1 cellular context compared by ENCODE assay signal in the genomic region with DNA sequence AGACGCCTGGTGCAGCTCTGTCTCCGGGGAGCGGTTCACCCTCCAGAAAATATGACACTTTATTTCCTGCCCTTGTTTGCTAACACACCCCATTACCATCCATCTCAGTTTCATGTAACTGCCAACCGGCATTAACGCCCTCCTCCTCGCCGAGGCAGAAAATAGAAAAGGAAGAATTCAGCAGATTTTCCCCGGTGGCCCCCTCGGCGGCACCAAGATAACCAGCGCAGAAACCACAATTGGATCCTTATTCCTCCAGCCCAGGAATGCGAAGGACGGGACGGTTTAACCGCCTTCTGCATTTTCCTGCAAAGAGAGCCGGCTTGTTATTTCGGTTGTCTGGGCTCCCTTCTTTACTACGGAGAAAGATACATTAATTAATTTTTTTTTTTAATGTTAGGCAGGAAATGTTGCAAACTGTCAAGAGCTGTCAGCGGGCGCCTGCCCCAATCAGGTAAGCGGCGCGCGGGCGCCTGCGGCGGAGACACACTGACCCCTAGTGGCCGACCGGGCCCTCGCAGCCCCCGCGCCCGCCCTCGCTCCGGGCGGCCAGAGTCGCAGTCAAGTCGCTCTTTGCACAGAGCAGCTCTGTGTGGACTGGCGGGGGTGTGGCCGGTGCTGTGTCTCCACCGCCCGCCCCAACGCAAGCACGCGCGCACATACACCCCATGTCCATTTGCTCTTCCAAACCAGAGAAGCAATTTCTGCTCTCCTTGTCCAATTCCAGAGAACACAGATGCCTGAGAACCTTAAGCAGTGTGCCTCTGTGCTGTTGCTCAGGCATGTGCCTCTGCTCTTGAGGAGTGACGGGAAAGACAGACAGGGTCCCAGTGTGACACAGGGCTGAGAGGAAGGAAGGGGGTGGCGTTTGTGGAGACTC.
TF ChIP-seq lines count a peak whose summit lies in the region.

No MANE protein-coding gene starts in this region.

TF ChIP-seq in HepG2, 621 proteins besides CTCF, POLR2A, EP300 and RAD21 (continued from another document and continues in another):
- TF ChIP-seq, protein P1, sequence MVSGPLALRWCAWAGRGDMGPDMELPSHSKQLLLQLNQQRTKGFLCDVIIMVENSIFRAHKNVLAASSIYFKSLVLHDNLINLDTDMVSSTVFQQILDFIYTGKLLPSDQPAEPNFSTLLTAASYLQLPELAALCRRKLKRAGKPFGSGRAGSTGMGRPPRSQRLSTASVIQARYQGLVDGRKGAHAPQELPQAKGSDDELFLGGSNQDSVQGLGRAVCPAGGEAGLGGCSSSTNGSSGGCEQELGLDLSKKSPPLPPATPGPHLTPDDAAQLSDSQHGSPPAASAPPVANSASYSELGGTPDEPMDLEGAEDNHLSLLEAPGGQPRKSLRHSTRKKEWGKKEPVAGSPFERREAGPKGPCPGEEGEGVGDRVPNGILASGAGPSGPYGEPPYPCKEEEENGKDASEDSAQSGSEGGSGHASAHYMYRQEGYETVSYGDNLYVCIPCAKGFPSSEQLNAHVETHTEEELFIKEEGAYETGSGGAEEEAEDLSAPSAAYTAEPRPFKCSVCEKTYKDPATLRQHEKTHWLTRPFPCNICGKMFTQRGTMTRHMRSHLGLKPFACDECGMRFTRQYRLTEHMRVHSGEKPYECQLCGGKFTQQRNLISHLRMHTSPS (CRISPR knock-in tag; IDR thresholded peaks at IDR 0.05; ENCODE audit: low read depth): no peak
- TF ChIP-seq, protein P2, sequence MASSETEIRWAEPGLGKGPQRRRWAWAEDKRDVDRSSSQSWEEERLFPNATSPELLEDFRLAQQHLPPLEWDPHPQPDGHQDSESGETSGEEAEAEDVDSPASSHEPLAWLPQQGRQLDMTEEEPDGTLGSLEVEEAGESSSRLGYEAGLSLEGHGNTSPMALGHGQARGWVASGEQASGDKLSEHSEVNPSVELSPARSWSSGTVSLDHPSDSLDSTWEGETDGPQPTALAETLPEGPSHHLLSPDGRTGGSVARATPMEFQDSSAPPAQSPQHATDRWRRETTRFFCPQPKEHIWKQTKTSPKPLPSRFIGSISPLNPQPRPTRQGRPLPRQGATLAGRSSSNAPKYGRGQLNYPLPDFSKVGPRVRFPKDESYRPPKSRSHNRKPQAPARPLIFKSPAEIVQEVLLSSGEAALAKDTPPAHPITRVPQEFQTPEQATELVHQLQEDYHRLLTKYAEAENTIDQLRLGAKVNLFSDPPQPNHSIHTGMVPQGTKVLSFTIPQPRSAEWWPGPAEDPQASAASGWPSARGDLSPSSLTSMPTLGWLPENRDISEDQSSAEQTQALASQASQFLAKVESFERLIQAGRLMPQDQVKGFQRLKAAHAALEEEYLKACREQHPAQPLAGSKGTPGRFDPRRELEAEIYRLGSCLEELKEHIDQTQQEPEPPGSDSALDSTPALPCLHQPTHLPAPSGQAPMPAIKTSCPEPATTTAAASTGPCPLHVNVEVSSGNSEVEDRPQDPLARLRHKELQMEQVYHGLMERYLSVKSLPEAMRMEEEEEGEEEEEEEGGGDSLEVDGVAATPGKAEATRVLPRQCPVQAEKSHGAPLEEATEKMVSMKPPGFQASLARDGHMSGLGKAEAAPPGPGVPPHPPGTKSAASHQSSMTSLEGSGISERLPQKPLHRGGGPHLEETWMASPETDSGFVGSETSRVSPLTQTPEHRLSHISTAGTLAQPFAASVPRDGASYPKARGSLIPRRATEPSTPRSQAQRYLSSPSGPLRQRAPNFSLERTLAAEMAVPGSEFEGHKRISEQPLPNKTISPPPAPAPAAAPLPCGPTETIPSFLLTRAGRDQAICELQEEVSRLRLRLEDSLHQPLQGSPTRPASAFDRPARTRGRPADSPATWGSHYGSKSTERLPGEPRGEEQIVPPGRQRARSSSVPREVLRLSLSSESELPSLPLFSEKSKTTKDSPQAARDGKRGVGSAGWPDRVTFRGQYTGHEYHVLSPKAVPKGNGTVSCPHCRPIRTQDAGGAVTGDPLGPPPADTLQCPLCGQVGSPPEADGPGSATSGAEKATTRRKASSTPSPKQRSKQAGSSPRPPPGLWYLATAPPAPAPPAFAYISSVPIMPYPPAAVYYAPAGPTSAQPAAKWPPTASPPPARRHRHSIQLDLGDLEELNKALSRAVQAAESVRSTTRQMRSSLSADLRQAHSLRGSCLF (CRISPR knock-in tag; IDR thresholded peaks at IDR 0.05; ENCODE audit: borderline replicate concordance): no peak
- TF ChIP-seq ZNF124 (CRISPR knock-in tag; IDR thresholded peaks at IDR 0.05): no peak
- TF ChIP-seq ZNF180 (CRISPR knock-in tag; IDR thresholded peaks at IDR 0.05; ENCODE audit: borderline replicate concordance, low read depth): no peak
- TF ChIP-seq ZNF75D (CRISPR knock-in tag; IDR thresholded peaks at IDR 0.05; ENCODE audit: borderline replicate concordance): no peak
- TF ChIP-seq ZNF33B (CRISPR knock-in tag; IDR thresholded peaks at IDR 0.05): 0 out of 2 replicates have a peak, but pooled peaks have one; percentile 69
- TF ChIP-seq, protein P3, sequence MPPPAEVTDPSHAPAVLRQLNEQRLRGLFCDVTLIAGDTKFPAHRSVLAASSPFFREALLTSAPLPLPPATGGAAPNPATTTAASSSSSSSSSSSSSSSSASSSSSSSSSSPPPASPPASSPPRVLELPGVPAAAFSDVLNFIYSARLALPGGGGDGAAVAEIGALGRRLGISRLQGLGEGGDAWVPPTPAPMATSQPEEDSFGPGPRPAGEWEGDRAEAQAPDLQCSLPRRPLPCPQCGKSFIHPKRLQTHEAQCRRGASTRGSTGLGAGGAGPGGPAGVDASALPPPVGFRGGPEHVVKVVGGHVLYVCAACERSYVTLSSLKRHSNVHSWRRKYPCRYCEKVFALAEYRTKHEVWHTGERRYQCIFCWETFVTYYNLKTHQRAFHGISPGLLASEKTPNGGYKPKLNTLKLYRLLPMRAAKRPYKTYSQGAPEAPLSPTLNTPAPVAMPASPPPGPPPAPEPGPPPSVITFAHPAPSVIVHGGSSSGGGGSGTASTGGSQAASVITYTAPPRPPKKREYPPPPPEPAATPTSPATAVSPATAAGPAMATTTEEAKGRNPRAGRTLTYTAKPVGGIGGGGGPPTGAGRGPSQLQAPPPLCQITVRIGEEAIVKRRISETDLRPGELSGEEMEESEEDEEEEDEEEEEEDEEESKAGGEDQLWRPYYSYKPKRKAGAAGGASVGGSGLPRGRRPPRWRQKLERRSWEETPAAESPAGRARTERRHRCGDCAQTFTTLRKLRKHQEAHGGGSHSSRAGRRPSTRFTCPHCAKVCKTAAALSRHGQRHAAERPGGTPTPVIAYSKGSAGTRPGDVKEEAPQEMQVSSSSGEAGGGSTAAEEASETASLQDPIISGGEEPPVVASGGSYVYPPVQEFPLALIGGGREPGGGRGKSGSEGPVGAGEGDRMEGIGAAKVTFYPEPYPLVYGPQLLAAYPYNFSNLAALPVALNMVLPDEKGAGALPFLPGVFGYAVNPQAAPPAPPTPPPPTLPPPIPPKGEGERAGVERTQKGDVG (CRISPR knock-in tag; IDR thresholded peaks at IDR 0.05; ENCODE audit: borderline replicate concordance): no peak
- TF ChIP-seq GABPB1 (CRISPR knock-in tag; IDR thresholded peaks at IDR 0.05): peak; percentile 80; the same call in 1 of the 2 replicates
- 0 out of 2 replicates have a peak, but pooled peaks have one; percentile 33 for TF ChIP-seq GATAD2A (CRISPR knock-in tag; IDR thresholded peaks at IDR 0.05)
- TF ChIP-seq, protein P4, sequence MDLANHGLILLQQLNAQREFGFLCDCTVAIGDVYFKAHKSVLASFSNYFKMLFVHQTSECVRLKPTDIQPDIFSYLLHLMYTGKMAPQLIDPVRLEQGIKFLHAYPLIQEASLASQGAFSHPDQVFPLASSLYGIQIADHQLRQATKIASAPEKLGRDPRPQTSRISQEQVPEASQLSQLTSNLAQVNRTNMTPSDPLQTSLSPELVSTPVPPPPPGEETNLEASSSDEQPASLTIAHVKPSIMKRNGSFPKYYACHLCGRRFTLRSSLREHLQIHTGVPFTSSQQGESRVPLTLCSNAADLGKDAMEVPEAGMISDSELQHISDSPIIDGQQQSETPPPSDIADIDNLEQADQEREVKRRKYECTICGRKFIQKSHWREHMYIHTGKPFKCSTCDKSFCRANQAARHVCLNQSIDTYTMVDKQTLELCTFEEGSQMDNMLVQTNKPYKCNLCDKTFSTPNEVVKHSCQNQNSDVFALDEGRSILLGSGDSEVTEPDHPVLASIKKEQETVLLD (CRISPR knock-in tag; IDR thresholded peaks at IDR 0.05; ENCODE audit: low read depth): no peak
- 0 out of 2 replicates have a peak, but pooled peaks have one; percentile 37 for TF ChIP-seq KLF6 (CRISPR knock-in tag; IDR thresholded peaks at IDR 0.05)
- TF ChIP-seq ZNF7 (CRISPR knock-in tag; IDR thresholded peaks at IDR 0.05): no peak
- peak; percentile 63; the same call in 1 of the 2 replicates for TF ChIP-seq EEA1 (CRISPR knock-in tag; IDR thresholded peaks at IDR 0.05; ENCODE audit: borderline replicate concordance)
- TF ChIP-seq ZNF234 (CRISPR knock-in tag; conservative IDR thresholded peaks at IDR 0.05): no peak
- no peak for TF ChIP-seq ZNF3 (CRISPR knock-in tag; IDR thresholded peaks at IDR 0.05)
- TF ChIP-seq PCBP1 (IDR thresholded peaks at IDR 0.05; ENCODE audit: borderline replicate concordance, low read depth, low read length): no peak
- TF ChIP-seq BRD4 (CRISPR knock-in tag; IDR thresholded peaks at IDR 0.05): no peak
- TF ChIP-seq GFI1 (CRISPR knock-in tag; IDR thresholded peaks at IDR 0.05; ENCODE audit: borderline replicate concordance): 0 out of 2 replicates have a peak, but pooled peaks have one; percentile 53
- no peak for TF ChIP-seq GTF2F1 (IDR thresholded peaks at IDR 0.05; ENCODE audit: low read length)
- TF ChIP-seq SAFB2 (CRISPR knock-in tag; IDR thresholded peaks at IDR 0.05; ENCODE audit: borderline replicate concordance, low read depth): peak; percentile 91
- peak; percentile 94 for TF ChIP-seq KDM2A (CRISPR knock-in tag; IDR thresholded peaks at IDR 0.05; ENCODE audit: borderline replicate concordance, low read depth)
- no peak for TF ChIP-seq MAFG (CRISPR knock-in tag; IDR thresholded peaks at IDR 0.05)
- TF ChIP-seq, protein P5, sequence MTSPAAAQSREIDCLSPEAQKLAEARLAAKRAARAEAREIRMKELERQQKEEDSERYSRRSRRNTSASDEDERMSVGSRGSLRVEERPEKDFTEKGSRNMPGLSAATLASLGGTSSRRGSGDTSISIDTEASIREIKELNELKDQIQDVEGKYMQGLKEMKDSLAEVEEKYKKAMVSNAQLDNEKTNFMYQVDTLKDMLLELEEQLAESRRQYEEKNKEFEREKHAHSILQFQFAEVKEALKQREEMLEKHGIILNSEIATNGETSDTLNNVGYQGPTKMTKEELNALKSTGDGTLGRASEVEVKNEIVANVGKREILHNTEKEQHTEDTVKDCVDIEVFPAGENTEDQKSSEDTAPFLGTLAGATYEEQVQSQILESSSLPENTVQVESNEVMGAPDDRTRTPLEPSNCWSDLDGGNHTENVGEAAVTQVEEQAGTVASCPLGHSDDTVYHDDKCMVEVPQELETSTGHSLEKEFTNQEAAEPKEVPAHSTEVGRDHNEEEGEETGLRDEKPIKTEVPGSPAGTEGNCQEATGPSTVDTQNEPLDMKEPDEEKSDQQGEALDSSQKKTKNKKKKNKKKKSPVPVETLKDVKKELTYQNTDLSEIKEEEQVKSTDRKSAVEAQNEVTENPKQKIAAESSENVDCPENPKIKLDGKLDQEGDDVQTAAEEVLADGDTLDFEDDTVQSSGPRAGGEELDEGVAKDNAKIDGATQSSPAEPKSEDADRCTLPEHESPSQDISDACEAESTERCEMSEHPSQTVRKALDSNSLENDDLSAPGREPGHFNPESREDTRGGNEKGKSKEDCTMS (CRISPR knock-in tag; conservative IDR thresholded peaks at IDR 0.05): no peak
- TF ChIP-seq, protein P6, sequence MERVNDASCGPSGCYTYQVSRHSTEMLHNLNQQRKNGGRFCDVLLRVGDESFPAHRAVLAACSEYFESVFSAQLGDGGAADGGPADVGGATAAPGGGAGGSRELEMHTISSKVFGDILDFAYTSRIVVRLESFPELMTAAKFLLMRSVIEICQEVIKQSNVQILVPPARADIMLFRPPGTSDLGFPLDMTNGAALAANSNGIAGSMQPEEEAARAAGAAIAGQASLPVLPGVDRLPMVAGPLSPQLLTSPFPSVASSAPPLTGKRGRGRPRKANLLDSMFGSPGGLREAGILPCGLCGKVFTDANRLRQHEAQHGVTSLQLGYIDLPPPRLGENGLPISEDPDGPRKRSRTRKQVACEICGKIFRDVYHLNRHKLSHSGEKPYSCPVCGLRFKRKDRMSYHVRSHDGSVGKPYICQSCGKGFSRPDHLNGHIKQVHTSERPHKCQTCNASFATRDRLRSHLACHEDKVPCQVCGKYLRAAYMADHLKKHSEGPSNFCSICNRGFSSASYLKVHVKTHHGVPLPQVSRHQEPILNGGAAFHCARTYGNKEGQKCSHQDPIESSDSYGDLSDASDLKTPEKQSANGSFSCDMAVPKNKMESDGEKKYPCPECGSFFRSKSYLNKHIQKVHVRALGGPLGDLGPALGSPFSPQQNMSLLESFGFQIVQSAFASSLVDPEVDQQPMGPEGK (CRISPR knock-in tag; IDR thresholded peaks at IDR 0.05): peak; percentile 89
- no peak; the same call in 1 of the 2 replicates for TF ChIP-seq TOE1 (CRISPR knock-in tag; IDR thresholded peaks at IDR 0.05)
- TF ChIP-seq AGO1 (IDR thresholded peaks at IDR 0.05; ENCODE audit: low read depth, low read length, poor library complexity, severe bottlenecking): peak; percentile 63
- no peak for TF ChIP-seq ZNF761 (CRISPR knock-in tag; conservative IDR thresholded peaks at IDR 0.05)
- no peak for TF ChIP-seq RFX3 (CRISPR knock-in tag; IDR thresholded peaks at IDR 0.05)
- TF ChIP-seq SP5 (CRISPR knock-in tag; IDR thresholded peaks at IDR 0.05; ENCODE audit: borderline replicate concordance, low read depth): peak; percentile 53; the same call in 1 of the 2 replicates
- no peak for TF ChIP-seq ZBTB20 (CRISPR knock-in tag; IDR thresholded peaks at IDR 0.05; ENCODE audit: borderline replicate concordance, low read depth)
- TF ChIP-seq ZNF788 (CRISPR knock-in tag; IDR thresholded peaks at IDR 0.05; ENCODE audit: borderline replicate concordance): peak; percentile 80; the same call in 1 of the 2 replicates
- 0 out of 2 replicates have a peak, but pooled peaks have one; percentile 33 for TF ChIP-seq ZMYM3 (CRISPR knock-in tag; IDR thresholded peaks at IDR 0.05)
- TF ChIP-seq NR2F1 (CRISPR knock-in tag; IDR thresholded peaks at IDR 0.05): no peak
- no peak for TF ChIP-seq RARA (CRISPR knock-in tag; IDR thresholded peaks at IDR 0.05)
- TF ChIP-seq, protein P7, sequence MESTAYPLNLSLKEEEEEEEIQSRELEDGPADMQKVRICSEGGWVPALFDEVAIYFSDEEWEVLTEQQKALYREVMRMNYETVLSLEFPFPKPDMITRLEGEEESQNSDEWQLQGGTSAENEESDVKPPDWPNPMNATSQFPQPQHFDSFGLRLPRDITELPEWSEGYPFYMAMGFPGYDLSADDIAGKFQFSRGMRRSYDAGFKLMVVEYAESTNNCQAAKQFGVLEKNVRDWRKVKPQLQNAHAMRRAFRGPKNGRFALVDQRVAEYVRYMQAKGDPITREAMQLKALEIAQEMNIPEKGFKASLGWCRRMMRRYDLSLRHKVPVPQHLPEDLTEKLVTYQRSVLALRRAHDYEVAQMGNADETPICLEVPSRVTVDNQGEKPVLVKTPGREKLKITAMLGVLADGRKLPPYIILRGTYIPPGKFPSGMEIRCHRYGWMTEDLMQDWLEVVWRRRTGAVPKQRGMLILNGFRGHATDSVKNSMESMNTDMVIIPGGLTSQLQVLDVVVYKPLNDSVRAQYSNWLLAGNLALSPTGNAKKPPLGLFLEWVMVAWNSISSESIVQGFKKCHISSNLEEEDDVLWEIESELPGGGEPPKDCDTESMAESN (CRISPR knock-in tag; conservative IDR thresholded peaks at IDR 0.05): 0 out of 2 replicates have a peak, but pooled peaks have one; percentile 31
- TF ChIP-seq HMG20B (CRISPR knock-in tag; conservative IDR thresholded peaks at IDR 0.05): 0 out of 2 replicates have a peak, but pooled peaks have one; percentile 24
- no peak for TF ChIP-seq ZFYVE20 (CRISPR knock-in tag; IDR thresholded peaks at IDR 0.05; ENCODE audit: borderline replicate concordance, low read depth)
- TF ChIP-seq HNRNPK (IDR thresholded peaks at IDR 0.05; ENCODE audit: low read depth, low read length, poor library complexity, severe bottlenecking): no peak
- TF ChIP-seq ZMYM2 (CRISPR knock-in tag; IDR thresholded peaks at IDR 0.05): 0 out of 2 replicates have a peak, but pooled peaks have one; percentile 40
